Comparison of ENCODE assay signal across 24 cellular contexts in genomic region chr16:85312174-85312573, GRCh38.
DNase-seq lines count a peak whose midpoint lies in the region; ATAC-seq and TF ChIP-seq lines count a peak whose summit lies in the region.
"Had no signal": no experiment of that assay in that cellular context is flagged by ENCODE, and none has a peak within 500 bp of the region (broad histone marks: within the 10 kb centered on the region; RNA-seq: fewer than 3 reads in every experiment).

No MANE protein-coding gene starts in this region.

- no peak for DNase-seq in T-helper 2 cell treated with Interferon-gamma antibody and Interleukin-4, amounts not matched to agents 5 μg/mL and 100 μg/mL, for 36 hours (ENCODE audit: low spot score)
- DNase-seq in T-helper 2 cell, result no peak
- DNase-seq in adipocyte (ENCODE audit: low read depth), result no peak
- no peak for DNase-seq in activated CD8-positive, alpha-beta memory T cell treated with anti-CD3 and anti-CD28 coated beads, Interleukin-2, amount 50 U/mL, for 4 hours
- DNase-seq in stimulated activated naive CD8-positive, alpha-beta T cell treated with anti-CD3 and anti-CD28 coated beads, Interleukin-15, Interleukin-2, amounts not matched to agents 100 U/mL and 50 U/mL, for 24 hours, result no peak
- DNase-seq in osteoblast (ENCODE audit: insufficient read length, low spot score, missing footprints), result no peak
- DNase-seq: activated CD4-positive, alpha-beta T cell treated with anti-CD3 and anti-CD28 coated beads for 48 hours; Caco-2; DMS79; effector memory CD4-positive, alpha-beta T cell; foreskin melanocyte; hippocampal formation; immature natural killer cell; MG63; NCI-H2081; NCI-H446; PC-3; SHP77 treated with DMSO at 0.1 percent for 48 hours; upper lobe of right lung had no signal

- H3K9me3 Mint-ChIP-seq in T-helper 2 cell treated with Interferon-gamma antibody and Interleukin-4, amounts not matched to agents 5 μg/mL and 100 μg/mL, for 36 hours, result no peaks in the 10 kb centered on the region
- H3K9me3 Mint-ChIP-seq in nephron, result no peaks in the 10 kb centered on the region
- H3K9me3 Mint-ChIP-seq: immature natural killer cell had no signal

- H3K9me2 ChIP-seq in Loucy (replicated peaks; ENCODE audit: low read depth, low read length), result no peaks in the 10 kb centered on the region

- no peak overlapping the region for H3K4me2 ChIP-seq in Loucy (ENCODE audit: low read depth, low read length, poor library complexity, severe bottlenecking)
- H3K4me2 ChIP-seq in osteoblast (ENCODE audit: insufficient read depth, low read length), result no peak overlapping the region

- H3K27me3 ChIP-seq in Loucy (ENCODE audit: insufficient read depth, low read length, poor library complexity, severe bottlenecking) (no peaks in the 10 kb centered on the region), adipocyte (replicated peaks; ENCODE audit: control insufficient read depth, insufficient read depth, low read length) (no peaks in the 10 kb centered on the region), osteoblast (ENCODE audit: insufficient read depth, low read length) (no peaks in the 10 kb centered on the region)
- H3K27me3 ChIP-seq: MG63, upper lobe of right lung had no signal

- H3K9me3 ChIP-seq in Loucy (ENCODE audit: insufficient read depth, low read depth, low read length), result no peaks in the 10 kb centered on the region
- no peaks in the 10 kb centered on the region for H3K9me3 ChIP-seq in adipocyte (ENCODE audit: control insufficient read depth, low read length)
- no peaks in the 10 kb centered on the region for H3K9me3 ChIP-seq in osteoblast (ENCODE audit: low read depth, low read length)
- H3K9me3 ChIP-seq: Caco-2, MG63, upper lobe of right lung had no signal

- H3K9ac ChIP-seq in Loucy (ENCODE audit: low read depth, low read length, poor library complexity, severe bottlenecking) (peak overlapping the region; percentile 76), adipocyte (ENCODE audit: low read length) (peak overlapping the region; percentile 65)
- H3K9ac ChIP-seq: GM23248 had no signal

- H2AFZ ChIP-seq in Loucy (ENCODE audit: low read length), result no peak overlapping the region
- H2AFZ ChIP-seq in osteoblast (ENCODE audit: low read length), result no peak overlapping the region
- H2AFZ ChIP-seq: GM23248 had no signal

- no peaks in the 10 kb centered on the region for H4K20me1 ChIP-seq in Loucy (ENCODE audit: insufficient read depth, low read length, poor library complexity, severe bottlenecking)
- peaks cover 24% of the 10 kb centered on the region for H4K20me1 ChIP-seq in osteoblast (ENCODE audit: insufficient read depth, low read length)

- H3K4me3 Mint-ChIP-seq in T-helper 2 cell treated with Interferon-gamma antibody and Interleukin-4, amounts not matched to agents 5 μg/mL and 100 μg/mL, for 36 hours, result no peak overlapping the region
- peak overlapping the region; percentile 24 to 46 (median 30) for H3K4me3 Mint-ChIP-seq in nephron

- H3K79me2 ChIP-seq in Loucy (ENCODE audit: insufficient read depth, low read length), result no peaks in the 10 kb centered on the region
- no peaks in the 10 kb centered on the region for H3K79me2 ChIP-seq in osteoblast (ENCODE audit: insufficient read depth, low read length)

- H3K27ac ChIP-seq in osteoblast (ENCODE audit: low read depth, low read length), result no peak overlapping the region
- H3K27ac ChIP-seq: 22Rv1, GM23248, upper lobe of right lung had no signal

- ATAC-seq in stimulated activated naive CD8-positive, alpha-beta T cell treated with anti-CD3 and anti-CD28 coated beads, Interleukin-15, Interleukin-2, amounts not matched to agents 100 U/mL and 50 U/mL, for 24 hours, result no peak
- ATAC-seq: left lobe of liver, PC-3, upper lobe of right lung had no signal

- no peak overlapping the region for H3K4me3 ChIP-seq in Loucy (ENCODE audit: low read length, poor library complexity, severe bottlenecking)
- no peak overlapping the region for H3K4me3 ChIP-seq in adipocyte (ENCODE audit: low read length)
- H3K4me3 ChIP-seq in osteoblast (ENCODE audit: insufficient read depth, low read length), result no peak overlapping the region
- H3K4me3 ChIP-seq: GM23248, MG63, upper lobe of right lung had no signal

- H3K4me1 Mint-ChIP-seq in T-helper 2 cell treated with Interferon-gamma antibody and Interleukin-4, amounts not matched to agents 5 μg/mL and 100 μg/mL, for 36 hours (ENCODE audit: low read depth), result peaks cover 26% of the 10 kb centered on the region
- H3K4me1 Mint-ChIP-seq in nephron, result peaks cover 72% of the 10 kb centered on the region

- H3K27ac Mint-ChIP-seq in T-helper 2 cell treated with Interferon-gamma antibody and Interleukin-4, amounts not matched to agents 5 μg/mL and 100 μg/mL, for 36 hours, result peak overlapping the region; percentile 57
- H3K27ac Mint-ChIP-seq in nephron, result peak overlapping the region; percentile 40 to 92 (median 86)
- H3K27ac Mint-ChIP-seq: immature natural killer cell had no signal

- H3K36me3 ChIP-seq in Loucy (ENCODE audit: insufficient read depth, low read length), result no peaks in the 10 kb centered on the region
- H3K36me3 ChIP-seq in adipocyte (ENCODE audit: control insufficient read depth, insufficient read depth, low read length, severe bottlenecking), result no peaks in the 10 kb centered on the region
- no peaks in the 10 kb centered on the region for H3K36me3 ChIP-seq in osteoblast (ENCODE audit: insufficient read depth, low read length)
- H3K36me3 ChIP-seq: MG63, upper lobe of right lung had no signal

- no peak for TF ChIP-seq CTCF in Loucy (conservative IDR thresholded peaks at IDR 0.05; ENCODE audit: low read length)
- no peak for TF ChIP-seq CTCF in nephron (IDR thresholded peaks at IDR 0.05; ENCODE audit: unreplicated experiment in 3 of 3)
- no peak for TF ChIP-seq CTCF in osteoblast (IDR thresholded peaks at IDR 0.05; ENCODE audit: extremely low read depth, low read depth, low read length)

- peaks cover 77% of the 10 kb centered on the region for H3K4me1 ChIP-seq in Loucy (ENCODE audit: insufficient read depth, low read length, poor library complexity, severe bottlenecking)
- peaks cover 29% of the 10 kb centered on the region for H3K4me1 ChIP-seq in adipocyte (ENCODE audit: control insufficient read depth, insufficient read depth, low read length)
- H3K4me1 ChIP-seq in osteoblast (ENCODE audit: insufficient read depth, low read length), result peaks cover 3% of the 10 kb centered on the region

- peaks cover 12% of the 10 kb centered on the region; the same call in 1 of the 2 replicates for H3F3A ChIP-seq in Loucy (ENCODE audit: low read depth)

- H3K36me3 Mint-ChIP-seq in T-helper 2 cell treated with Interferon-gamma antibody and Interleukin-4, amounts not matched to agents 5 μg/mL and 100 μg/mL, for 36 hours (ENCODE audit: low read depth), result no peaks in the 10 kb centered on the region
- H3K36me3 Mint-ChIP-seq in nephron (ENCODE audit: low read depth), result no peaks in the 10 kb centered on the region
- H3K36me3 Mint-ChIP-seq: immature natural killer cell had no signal

- no peaks in the 10 kb centered on the region for H3K27me3 Mint-ChIP-seq in T-helper 2 cell treated with Interferon-gamma antibody and Interleukin-4, amounts not matched to agents 5 μg/mL and 100 μg/mL, for 36 hours (ENCODE audit: low read depth)
- peaks cover 1% of the 10 kb centered on the region for H3K27me3 Mint-ChIP-seq in nephron (ENCODE audit: low read depth)
